In the genomic region with DNA sequence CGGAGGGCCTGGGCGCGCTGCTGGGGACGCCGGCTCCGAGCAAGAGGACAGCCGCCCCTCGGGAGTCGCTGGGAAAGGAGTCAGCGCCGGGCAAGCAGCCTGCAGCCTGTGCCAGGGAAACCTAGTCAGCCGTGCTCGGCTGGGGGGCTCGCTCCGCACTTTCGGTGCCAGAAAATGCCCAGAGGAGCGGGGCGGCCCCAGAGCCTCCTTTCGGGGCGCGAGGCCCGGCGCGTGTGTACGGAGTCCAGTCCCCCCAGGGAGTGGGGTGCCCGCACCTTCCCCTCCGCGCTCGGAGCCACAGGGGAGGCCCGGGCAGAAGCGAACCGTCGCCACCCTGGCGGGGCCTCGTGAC, we compare ENCODE assay signal across 8 cellular contexts.
DNase-seq lines count a peak whose midpoint lies in the region; ATAC-seq and TF ChIP-seq lines count a peak whose summit lies in the region.

No MANE protein-coding gene starts in this region.

- ATAC-seq in HG02642 (IDR thresholded peaks at IDR 0.05; ENCODE audit: poor library complexity, unreplicated experiment) (peak; percentile 21), WTC11 (peak; percentile 74)

- peaks cover 26% of the 10 kb centered on the region for H3K9me3 Mint-ChIP-seq in WTC11

- H3K27me3 ChIP-seq in left ventricle myocardium inferior (ENCODE audit: low read depth), result peaks cover 6% of the 10 kb centered on the region
- no peaks in the 10 kb centered on the region for H3K27me3 ChIP-seq in SJCRH30

- POLR2A ChIA-PET in WTC11 (lab: Charles Lee), result no interaction called here

- no peak overlapping the region for H3K27ac Mint-ChIP-seq in WTC11

- intact Hi-C loops in left ventricle myocardium inferior (cut with micrococcal nuclease), result no loop called here

- peak overlapping the region; percentile 56; the same call in 1 of the 2 replicates for H3K9ac ChIP-seq in ES-I3 (ENCODE audit: low read depth, low read length)

- H3K9me3 ChIP-seq in ES-I3 (ENCODE audit: control insufficient read depth, insufficient read depth, low read length) (no peaks in the 10 kb centered on the region), left ventricle myocardium inferior (replicated peaks) (no peaks in the 10 kb centered on the region), SJCRH30 (replicated peaks) (no peaks in the 10 kb centered on the region)

- H3K27me3 Mint-ChIP-seq in WTC11 (ENCODE audit: low read depth), result peaks cover 47% of the 10 kb centered on the region

- H3K4me3 Mint-ChIP-seq in WTC11, result peak overlapping the region; percentile 62

- peak overlapping the region; percentile 80 for H3K4me3 ChIP-seq in left ventricle myocardium inferior
- H3K4me3 ChIP-seq in SJCRH30, result no peak overlapping the region

- CTCF ChIA-PET in WTC11 (lab: Charles Lee), result interaction anchor here (1.2 to 1.8 kb wide), 3 partner anchors 12 to 24 kb away, joined by 3 to 14 read pairs (median 4); no protein-coding TSS in a partner anchor

- H3K36me3 ChIP-seq in ES-I3 (ENCODE audit: insufficient read depth, low read length), result no peaks in the 10 kb centered on the region
- no peaks in the 10 kb centered on the region for H3K36me3 ChIP-seq in left ventricle myocardium inferior
- H3K36me3 ChIP-seq in SJCRH30, result no peaks in the 10 kb centered on the region

- TF ChIP-seq CTCF in WTC11 (IDR thresholded peaks at IDR 0.05) (no peak), left ventricle myocardium inferior (IDR thresholded peaks at IDR 0.05; ENCODE audit: borderline replicate concordance) (no peak)

- H3K36me3 Mint-ChIP-seq in WTC11, result peaks cover 17% of the 10 kb centered on the region

- peaks cover 11% of the 10 kb centered on the region; the same call in 1 of the 2 replicates for H3K4me1 Mint-ChIP-seq in WTC11

- H3K4me1 ChIP-seq in ES-I3 (ENCODE audit: insufficient read depth, low read length) (no peaks in the 10 kb centered on the region), left ventricle myocardium inferior (peaks cover 18% of the 10 kb centered on the region), SJCRH30 (no peaks in the 10 kb centered on the region)

- H3K27ac ChIP-seq in left ventricle myocardium inferior (replicated peaks), result peak overlapping the region; percentile 75
- no peak overlapping the region for H3K27ac ChIP-seq in SJCRH30

- peak; percentile 54 for DNase-seq in WTC11 (ENCODE audit: low spot score)
- DNase-seq in left ventricle myocardium inferior, result peak; percentile 43
- DNase-seq in putamen (ENCODE audit: low spot score), result peak; percentile 14
- DNase-seq in KG1 (lab: John Stamatoyannopoulos, UW), result no peak
- DNase-seq in SKM-1 treated with dmso at 0.1 percent for 144 hours (lab: John Stamatoyannopoulos, UW; ENCODE audit: unreplicated experiment), result no peak
- DNase-seq in SJCRH30, result no peak

TF ChIP-seq in WTC11, 78 proteins besides CTCF, POLR2A, EP300 and RAD21:
- TF ChIP-seq, protein P1, sequence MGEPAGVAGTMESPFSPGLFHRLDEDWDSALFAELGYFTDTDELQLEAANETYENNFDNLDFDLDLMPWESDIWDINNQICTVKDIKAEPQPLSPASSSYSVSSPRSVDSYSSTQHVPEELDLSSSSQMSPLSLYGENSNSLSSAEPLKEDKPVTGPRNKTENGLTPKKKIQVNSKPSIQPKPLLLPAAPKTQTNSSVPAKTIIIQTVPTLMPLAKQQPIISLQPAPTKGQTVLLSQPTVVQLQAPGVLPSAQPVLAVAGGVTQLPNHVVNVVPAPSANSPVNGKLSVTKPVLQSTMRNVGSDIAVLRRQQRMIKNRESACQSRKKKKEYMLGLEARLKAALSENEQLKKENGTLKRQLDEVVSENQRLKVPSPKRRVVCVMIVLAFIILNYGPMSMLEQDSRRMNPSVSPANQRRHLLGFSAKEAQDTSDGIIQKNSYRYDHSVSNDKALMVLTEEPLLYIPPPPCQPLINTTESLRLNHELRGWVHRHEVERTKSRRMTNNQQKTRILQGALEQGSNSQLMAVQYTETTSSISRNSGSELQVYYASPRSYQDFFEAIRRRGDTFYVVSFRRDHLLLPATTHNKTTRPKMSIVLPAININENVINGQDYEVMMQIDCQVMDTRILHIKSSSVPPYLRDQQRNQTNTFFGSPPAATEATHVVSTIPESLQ (CRISPR knock-in tag; IDR thresholded peaks at IDR 0.05), result no peak
- TF ChIP-seq, protein P2, sequence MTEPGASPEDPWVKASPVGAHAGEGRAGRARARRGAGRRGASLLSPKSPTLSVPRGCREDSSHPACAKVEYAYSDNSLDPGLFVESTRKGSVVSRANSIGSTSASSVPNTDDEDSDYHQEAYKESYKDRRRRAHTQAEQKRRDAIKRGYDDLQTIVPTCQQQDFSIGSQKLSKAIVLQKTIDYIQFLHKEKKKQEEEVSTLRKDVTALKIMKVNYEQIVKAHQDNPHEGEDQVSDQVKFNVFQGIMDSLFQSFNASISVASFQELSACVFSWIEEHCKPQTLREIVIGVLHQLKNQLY (CRISPR knock-in tag; IDR thresholded peaks at IDR 0.05), result no peak
- TF ChIP-seq ELF4 (CRISPR knock-in tag; IDR thresholded peaks at IDR 0.05; ENCODE audit: low read depth) (0 out of 2 replicates have a peak, but pooled peaks have one; percentile 23), TP53 (CRISPR knock-in tag; IDR thresholded peaks at IDR 0.05) (0 out of 2 replicates have a peak, but pooled peaks have one; percentile 11)
- TF ChIP-seq, protein P3, sequence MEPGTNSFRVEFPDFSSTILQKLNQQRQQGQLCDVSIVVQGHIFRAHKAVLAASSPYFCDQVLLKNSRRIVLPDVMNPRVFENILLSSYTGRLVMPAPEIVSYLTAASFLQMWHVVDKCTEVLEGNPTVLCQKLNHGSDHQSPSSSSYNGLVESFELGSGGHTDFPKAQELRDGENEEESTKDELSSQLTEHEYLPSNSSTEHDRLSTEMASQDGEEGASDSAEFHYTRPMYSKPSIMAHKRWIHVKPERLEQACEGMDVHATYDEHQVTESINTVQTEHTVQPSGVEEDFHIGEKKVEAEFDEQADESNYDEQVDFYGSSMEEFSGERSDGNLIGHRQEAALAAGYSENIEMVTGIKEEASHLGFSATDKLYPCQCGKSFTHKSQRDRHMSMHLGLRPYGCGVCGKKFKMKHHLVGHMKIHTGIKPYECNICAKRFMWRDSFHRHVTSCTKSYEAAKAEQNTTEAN (CRISPR knock-in tag; IDR thresholded peaks at IDR 0.05), result 0 out of 2 replicates have a peak, but pooled peaks have one; percentile 5

Comparison
In these comparisons a context has a peak if more than half of its experiments do, and no peak if none do; other contexts are left out.
1. DNase-seq: peak in WTC11 (single experiment), left ventricle myocardium inferior (single experiment) and putamen (single experiment); none in KG1 (single experiment), SKM-1 treated with dmso at 0.1 percent for 144 hours (single experiment) and SJCRH30 (0 of 2).